9 cellular contexts compared by ENCODE assay signal in the genomic region with DNA sequence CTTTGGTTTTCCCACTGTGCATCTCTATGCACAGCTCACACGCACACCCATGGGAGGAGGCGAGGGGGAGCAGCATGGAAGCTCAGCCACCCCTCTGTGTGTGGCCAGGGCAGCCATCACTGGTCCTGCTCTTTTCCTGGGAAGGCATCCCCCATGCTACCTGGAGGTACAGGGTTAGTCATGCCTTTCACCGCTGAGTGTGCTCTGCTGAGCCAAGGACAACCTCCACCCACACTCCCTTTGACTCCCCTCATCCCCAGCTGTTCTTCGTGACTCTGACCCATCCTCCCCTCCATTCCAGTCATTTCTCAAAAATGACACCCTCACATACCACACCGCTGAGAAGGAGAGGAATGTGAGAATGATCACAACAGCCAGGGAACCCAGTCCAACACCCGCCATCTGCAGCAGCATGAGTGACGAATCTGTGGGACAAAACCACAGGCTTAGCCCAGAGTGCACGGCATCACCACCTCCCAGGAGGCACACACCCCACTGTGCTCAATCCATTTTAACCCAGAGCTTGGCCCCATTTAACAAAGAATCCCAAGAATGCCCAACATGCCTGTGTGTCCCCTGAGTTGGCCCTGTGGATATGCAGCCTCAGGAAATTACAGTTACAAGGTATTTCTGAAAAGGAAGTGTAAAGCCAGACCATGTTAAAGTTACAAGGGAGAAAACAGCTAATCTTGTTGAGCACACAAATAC.
A peak's percentile ranks its signal among the peaks of the same experiment; 100 is the strongest.
DNase-seq lines count a peak whose midpoint lies in the region; ATAC-seq and TF ChIP-seq lines count a peak whose summit lies in the region.
"Had no signal": no experiment of that assay in that cellular context is flagged by ENCODE, and none has a peak within 500 bp of the region (broad histone marks: within the 10 kb centered on the region; RNA-seq: fewer than 3 reads in every experiment).

No MANE protein-coding gene starts in this region.

- no peaks in the 10 kb centered on the region for H3K9me3 ChIP-seq in upper lobe of right lung

- ATAC-seq in natural killer cell treated with Interleukin-12 subunit alpha and Interleukin-12 subunit beta and Interleukin-15 and Interleukin-18, amount 100 ng/mL, for 72 hours = peak; percentile 57 to 63
- ATAC-seq in natural killer cell (no peak), upper lobe of right lung (peak; percentile 70)

- no peaks in the 10 kb centered on the region for H3K27me3 ChIP-seq in brain microvascular endothelial cell (replicated peaks)
- no peaks in the 10 kb centered on the region for H3K27me3 ChIP-seq in upper lobe of right lung

- peaks cover 8% of the 10 kb centered on the region for H3K36me3 Mint-ChIP-seq in natural killer cell treated with Interleukin-12 subunit alpha and Interleukin-12 subunit beta and Interleukin-15 and Interleukin-18, amount 100 ng/mL, for 72 hours
- peaks cover 39% of the 10 kb centered on the region for H3K36me3 Mint-ChIP-seq in natural killer cell

- in situ Hi-C loops in brain microvascular endothelial cell (cut with HindIII; ENCODE audit: low pct_ligation_motif_present, low sequenced_read_pairs) = no loop called here

- H3K4me1 ChIP-seq in upper lobe of right lung = no peaks in the 10 kb centered on the region

- H3K27ac Mint-ChIP-seq in natural killer cell treated with Interleukin-12 subunit alpha and Interleukin-12 subunit beta and Interleukin-15 and Interleukin-18, amount 100 ng/mL, for 72 hours = peak overlapping the region in 1 of 2 donors; percentile 27
- peak overlapping the region in 1 of 2 donors; percentile 48 for H3K27ac Mint-ChIP-seq in natural killer cell

- H3K9me3 Mint-ChIP-seq in natural killer cell treated with Interleukin-12 subunit alpha and Interleukin-12 subunit beta and Interleukin-15 and Interleukin-18, amount 100 ng/mL, for 72 hours = no peaks in the 10 kb centered on the region
- H3K9me3 Mint-ChIP-seq in natural killer cell = no peaks in the 10 kb centered on the region

- peaks cover 29 to 30% of the 10 kb centered on the region in 2 donors for H3K4me1 Mint-ChIP-seq in natural killer cell treated with Interleukin-12 subunit alpha and Interleukin-12 subunit beta and Interleukin-15 and Interleukin-18, amount 100 ng/mL, for 72 hours (ENCODE audit: low read depth in 2 of 2)
- peaks cover 35 to 42% of the 10 kb centered on the region in 2 donors for H3K4me1 Mint-ChIP-seq in natural killer cell

- no peak for DNase-seq in natural killer cell treated with Interleukin-12 subunit alpha and Interleukin-12 subunit beta and Interleukin-15 and Interleukin-18, amount 100 ng/mL, for 72 hours (ENCODE audit: low spot score)
- DNase-seq in natural killer cell (no peak), brain microvascular endothelial cell (peak; percentile 100), islet precursor cell (peak; percentile 99), upper lobe of right lung (no peak), HUDEP-2 (lab: John Stamatoyannopoulos, UW; ENCODE audit: unreplicated experiment in 76 of 76) (no peak), T-helper 1 cell (no peak), SKM-1 treated with dmso at 0.1 percent for 144 hours (lab: John Stamatoyannopoulos, UW; ENCODE audit: unreplicated experiment) (no peak)
- DNase-seq: NCI-H2227 treated with DMSO at 0.1 percent for 48 hours had no signal

- no peaks in the 10 kb centered on the region for H3K36me3 ChIP-seq in brain microvascular endothelial cell (replicated peaks)
- peaks cover 8% of the 10 kb centered on the region for H3K36me3 ChIP-seq in upper lobe of right lung

- no peaks in the 10 kb centered on the region for H3K27me3 Mint-ChIP-seq in natural killer cell treated with Interleukin-12 subunit alpha and Interleukin-12 subunit beta and Interleukin-15 and Interleukin-18, amount 100 ng/mL, for 72 hours
- H3K27me3 Mint-ChIP-seq in natural killer cell (ENCODE audit: low read depth in 2 of 2) = no peaks in the 10 kb centered on the region

- H3K4me3 ChIP-seq in brain microvascular endothelial cell (ENCODE audit: low read depth, low read length) = no peak overlapping the region
- H3K4me3 ChIP-seq in upper lobe of right lung = no peak overlapping the region

- intact Hi-C loops in natural killer cell (cut with micrococcal nuclease) (no loop called here), upper lobe of right lung (cut with DNase I) (no loop called here)

- TF ChIP-seq CTCF in natural killer cell (IDR thresholded peaks at IDR 0.05) (no peak), brain microvascular endothelial cell (IDR thresholded peaks at IDR 0.05; ENCODE audit: low read depth, low read length, missing control alignments) (no peak), upper lobe of right lung (IDR thresholded peaks at IDR 0.05) (no peak)

- no peak overlapping the region for H3K4me3 Mint-ChIP-seq in natural killer cell treated with Interleukin-12 subunit alpha and Interleukin-12 subunit beta and Interleukin-15 and Interleukin-18, amount 100 ng/mL, for 72 hours
- no peak overlapping the region for H3K4me3 Mint-ChIP-seq in natural killer cell

- H3K27ac ChIP-seq in brain microvascular endothelial cell (peak overlapping the region; percentile 94), upper lobe of right lung (no peak overlapping the region)

Comparison
In these comparisons a context has a peak if more than half of its experiments do, and no peak if none do; other contexts are left out.
1. ATAC-seq: peak in natural killer cell treated with Interleukin-12 subunit alpha and Interleukin-12 subunit beta and Interleukin-15 and Interleukin-18, amount 100 ng/mL, for 72 hours (2 of 2) and upper lobe of right lung (single experiment); none in natural killer cell (0 of 3).
2. DNase-seq: peak in brain microvascular endothelial cell (single experiment) and islet precursor cell (single experiment); none in natural killer cell treated with Interleukin-12 subunit alpha and Interleukin-12 subunit beta and Interleukin-15 and Interleukin-18, amount 100 ng/mL, for 72 hours (single experiment), natural killer cell (single experiment), upper lobe of right lung (single experiment), HUDEP-2 (0 of 76), T-helper 1 cell (0 of 5) and SKM-1 treated with dmso at 0.1 percent for 144 hours (single experiment).